ENCODE assay signal across 19 cellular contexts in the genomic region with DNA sequence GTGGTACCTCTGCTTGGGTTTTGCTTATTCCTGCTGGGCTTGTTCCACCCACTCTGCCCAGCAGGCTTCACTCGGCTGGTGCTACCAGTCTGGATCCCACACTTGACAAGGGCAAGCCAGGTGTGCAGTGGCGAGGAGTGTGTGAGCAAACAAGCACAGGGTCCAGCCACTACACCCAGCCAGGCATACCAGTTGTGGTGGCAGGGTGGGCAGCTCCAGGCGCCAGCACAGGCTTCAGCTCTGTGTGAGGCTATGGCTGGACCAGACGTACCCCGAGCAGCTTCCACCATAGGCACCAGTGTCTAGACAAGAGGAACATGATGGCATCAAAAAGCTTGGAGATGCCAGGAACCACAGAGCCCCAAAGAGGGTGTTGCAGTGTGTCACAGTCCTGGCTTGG.
A peak's percentile ranks its signal among the peaks of the same experiment; 100 is the strongest.
DNase-seq lines count a peak whose midpoint lies in the region; ATAC-seq, FAIRE-seq and TF ChIP-seq lines count a peak whose summit lies in the region.
"Had no signal": no experiment of that assay in that cellular context is flagged by ENCODE, and none has a peak within 500 bp of the region (broad histone marks: within the 10 kb centered on the region; RNA-seq: fewer than 3 reads in every experiment).

No MANE protein-coding gene starts in this region.

- H3K4me2 ChIP-seq in IMR-90 (ENCODE audit: low read depth, low read length) (no peak overlapping the region), mesenchymal stem cell (ENCODE audit: low read length, poor library complexity, severe bottlenecking) (no peak overlapping the region)

- H3K9me3 Mint-ChIP-seq in stimulated activated effector memory CD8-positive, alpha-beta T cell treated with anti-CD3 and anti-CD28 coated beads, Interleukin-12 subunit alpha, Interleukin-12 subunit beta, amount 100 ng/mL, for 72 hours = no peaks in the 10 kb centered on the region

- in situ Hi-C loops in IMR-90 (cut with MboI; ENCODE audit: low sequenced_read_pairs) = no loop called here

- H3K18ac ChIP-seq in IMR-90 (ENCODE audit: low read depth, low read length) (no peak overlapping the region), mesenchymal stem cell (ENCODE audit: low read depth in 1 of 2, low read length in 2 of 2) (peak overlapping the region in 1 of 2 experiments; percentile 18)

- no peaks in the 10 kb centered on the region for H3K79me1 ChIP-seq in IMR-90 (ENCODE audit: low read depth in 1 of 2, low read length in 2 of 2)
- H3K79me1 ChIP-seq in mesenchymal stem cell (replicated peaks; ENCODE audit: low read length, poor library complexity, severe bottlenecking) = no peaks in the 10 kb centered on the region

- H2BK20ac ChIP-seq in IMR-90 (ENCODE audit: low read depth, low read length) = no peak overlapping the region

- no TSS peak for BruUV-seq in IMR-90 (replicated peaks; lab: Mats Ljungman, UMichigan)

- H3K4me1 ChIP-seq in IMR-90 (ENCODE audit: control insufficient read depth, insufficient read depth, low read length) (peaks cover 2% of the 10 kb centered on the region; the same call in 1 of the 2 replicates), mesenchymal stem cell (ENCODE audit: control insufficient read depth, insufficient read depth, low read depth, low read length) (no peaks in the 10 kb centered on the region)

- H3K36me3 ChIP-seq in IMR-90 (ENCODE audit: control insufficient read depth, insufficient read depth, low read length) (no peaks in the 10 kb centered on the region), bronchial epithelial cell (ENCODE audit: control insufficient read depth, insufficient read depth, low read length) (no peaks in the 10 kb centered on the region), mesenchymal stem cell (ENCODE audit: control insufficient read depth in 1 of 2, insufficient read depth in 2 of 2, low read depth in 1 of 2, low read length in 2 of 2) (no peaks in the 10 kb centered on the region)

- H4K91ac ChIP-seq in IMR-90 (ENCODE audit: insufficient read depth, low read depth, low read length) (peak overlapping the region; percentile 52; the same call in 1 of the 2 replicates), mesenchymal stem cell (ENCODE audit: low read length) (peak overlapping the region; percentile 21)

- no peak overlapping the region for H3K4me3 Mint-ChIP-seq in stimulated activated effector memory CD8-positive, alpha-beta T cell treated with anti-CD3 and anti-CD28 coated beads, Interleukin-12 subunit alpha, Interleukin-12 subunit beta, amount 100 ng/mL, for 72 hours
- H3K4me3 Mint-ChIP-seq: CD4-positive, alpha-beta memory T cell had no signal

- intact Hi-C loops in IMR-90 (cut with micrococcal nuclease) = no loop called here

- no peaks in the 10 kb centered on the region for H3K4me1 Mint-ChIP-seq in stimulated activated effector memory CD8-positive, alpha-beta T cell treated with anti-CD3 and anti-CD28 coated beads, Interleukin-12 subunit alpha, Interleukin-12 subunit beta, amount 100 ng/mL, for 72 hours
- H3K4me1 Mint-ChIP-seq: CD4-positive, alpha-beta memory T cell had no signal

- peaks cover 2% of the 10 kb centered on the region; the same call in 1 of the 2 replicates for H3K9me1 ChIP-seq in IMR-90 (ENCODE audit: insufficient read depth, low read length)

- H2AK9ac ChIP-seq in IMR-90 (replicated peaks; ENCODE audit: low read depth, low read length, poor library complexity) = no peak overlapping the region

- POLR2A ChIA-PET in IMR-90 (lab: Charles Lee; ENCODE audit: unreplicated experiment) = no interaction called here

- no peak for TF ChIP-seq CTCF in IMR-90 (conservative IDR thresholded peaks at IDR 0.05; ENCODE audit: low read depth, low read length)
- no peak for TF ChIP-seq CTCF in bronchial epithelial cell (IDR thresholded peaks at IDR 0.05; ENCODE audit: insufficient read depth, low read length, severe bottlenecking)

- no peak overlapping the region for H2AFZ ChIP-seq in IMR-90 (replicated peaks; ENCODE audit: low read length, poor library complexity)
- H2AFZ ChIP-seq in mesenchymal stem cell (ENCODE audit: low read depth, low read length) = no peak overlapping the region
- H2AFZ ChIP-seq: GM23248 had no signal

- H3K9ac ChIP-seq in IMR-90 (ENCODE audit: low read depth, low read length) = no peak overlapping the region
- H3K9ac ChIP-seq in mesenchymal stem cell (ENCODE audit: low read length) = no peak overlapping the region
- H3K9ac ChIP-seq: GM23248 had no signal

- H3K27ac ChIP-seq in IMR-90 (ENCODE audit: insufficient read depth, low read length) = no peak overlapping the region
- no peak overlapping the region for H3K27ac ChIP-seq in mesenchymal stem cell (ENCODE audit: low read length, poor library complexity, severe bottlenecking)
- H3K27ac ChIP-seq: GM23248 had no signal

- FAIRE-seq in bronchial epithelial cell (lab: Jason Lieb, UNC) = peak; percentile 60
- FAIRE-seq: GM12891, GM18507, H1 had no signal

- H2BK15ac ChIP-seq in IMR-90 (ENCODE audit: low read depth, low read length) (peak overlapping the region; percentile 21; the same call in 1 of the 3 replicates), mesenchymal stem cell (ENCODE audit: low read depth, poor library complexity, severe bottlenecking) (no peak overlapping the region)

- no peaks in the 10 kb centered on the region for H4K20me1 ChIP-seq in IMR-90 (ENCODE audit: insufficient read depth, low read length)

- H3K27ac Mint-ChIP-seq in stimulated activated effector memory CD8-positive, alpha-beta T cell treated with anti-CD3 and anti-CD28 coated beads, Interleukin-12 subunit alpha, Interleukin-12 subunit beta, amount 100 ng/mL, for 72 hours = no peak overlapping the region
- H3K27ac Mint-ChIP-seq: CD4-positive, alpha-beta memory T cell had no signal

- H3K36me3 Mint-ChIP-seq in stimulated activated effector memory CD8-positive, alpha-beta T cell treated with anti-CD3 and anti-CD28 coated beads, Interleukin-12 subunit alpha, Interleukin-12 subunit beta, amount 100 ng/mL, for 72 hours = no peaks in the 10 kb centered on the region
- H3K36me3 Mint-ChIP-seq: CD4-positive, alpha-beta memory T cell had no signal

- DNase-seq in IMR-90 (no peak), bronchial epithelial cell (ENCODE audit: low read depth) (no peak), mesenchymal stem cell (no peak), SW 1271 (lab: John Stamatoyannopoulos, UW) (no peak)
- no peak for DNase-seq in stimulated activated effector memory CD8-positive, alpha-beta T cell treated with anti-CD3 and anti-CD28 coated beads, Interleukin-12 subunit alpha, Interleukin-12 subunit beta, amount 100 ng/mL, for 72 hours (ENCODE audit: low spot score in 2 of 2)
- DNase-seq: C1 segment of cervical spinal cord; Calu3; CD4-positive, alpha-beta memory T cell; COR-L47; DMS79 treated with DMSO at 0.1 percent for 48 hours; GF-D8; GM23248; H7; HCEC 1CT had no signal

- CTCF ChIA-PET in IMR-90 (lab: Yijun Ruan, JAX) = interaction anchor here (1.1 kb wide), 1 partner anchor 10 kb away, joined by 4 read pairs; no protein-coding TSS in a partner anchor

- H3K9me3 ChIP-seq in IMR-90 (ENCODE audit: control insufficient read depth, insufficient read depth, low read length) = no peaks in the 10 kb centered on the region; the same call in 1 of the 2 replicates
- no peaks in the 10 kb centered on the region for H3K9me3 ChIP-seq in mesenchymal stem cell (ENCODE audit: control insufficient read depth, low read length)

- dilution Hi-C loops in IMR-90 (cut with HindIII; ENCODE audit: low sequenced_read_pairs, unreplicated experiment) = no loop called here

- ATAC-seq in IMR-90 (ENCODE audit: low read depth) (no peak), HG03095 (IDR thresholded peaks at IDR 0.05; ENCODE audit: unreplicated experiment) (no peak), GM19397 (IDR thresholded peaks at IDR 0.05; ENCODE audit: unreplicated experiment) (no peak)
- peak; percentile 33 for ATAC-seq in stimulated activated effector memory CD8-positive, alpha-beta T cell treated with anti-CD3 and anti-CD28 coated beads, Interleukin-12 subunit alpha, Interleukin-12 subunit beta, amount 100 ng/mL, for 72 hours

- WGBS in IMR-90 (ENCODE audit: extremely low coverage in 2 of 2, insufficient read length in 1 of 2), 2 experiments = no CpG with 5 or more reads among the region's 5 CpGs
- 87% methylated on average over 5 of the region's 5 CpGs for WGBS in mesenchymal stem cell

- no peak overlapping the region for H3K56ac ChIP-seq in IMR-90 (ENCODE audit: extremely low read depth, insufficient read depth, low read length)

- no peaks in the 10 kb centered on the region for H3K27me3 ChIP-seq in IMR-90 (ENCODE audit: control insufficient read depth, insufficient read depth, low read length)
- no peaks in the 10 kb centered on the region for H3K27me3 ChIP-seq in bronchial epithelial cell (ENCODE audit: control insufficient read depth, insufficient read depth, low read length)
- no peaks in the 10 kb centered on the region for H3K27me3 ChIP-seq in mesenchymal stem cell (ENCODE audit: control insufficient read depth in 1 of 2, insufficient read depth in 1 of 2, low read length in 2 of 2)

- TF ChIP-seq RAD21 in IMR-90 (IDR thresholded peaks at IDR 0.05; ENCODE audit: low read length) = no peak

- no peak for TF ChIP-seq POLR2A in IMR-90 (IDR thresholded peaks at IDR 0.05; ENCODE audit: low read depth, low read length)

- no peak overlapping the region for H3K4ac ChIP-seq in IMR-90 (ENCODE audit: low read depth, low read length)
- H3K4ac ChIP-seq in mesenchymal stem cell (ENCODE audit: low read depth in 1 of 2, low read length in 2 of 2) = no peak overlapping the region

- H4K8ac ChIP-seq in IMR-90 (ENCODE audit: low read depth in 2 of 2, low read length in 2 of 2) (no peak overlapping the region), mesenchymal stem cell (ENCODE audit: low read length) (no peak overlapping the region)

- no peak overlapping the region for H3K14ac ChIP-seq in IMR-90 (replicated peaks; ENCODE audit: low read depth, low read length)
- H3K14ac ChIP-seq in mesenchymal stem cell (ENCODE audit: low read length in 2 of 2) = peak overlapping the region in 1 of 2 experiments; percentile 9

- H2AK5ac ChIP-seq in IMR-90 (ENCODE audit: low read depth, low read length) (peak overlapping the region; percentile 48), mesenchymal stem cell (ENCODE audit: low read length, severe bottlenecking) (no peak overlapping the region)

- no peak overlapping the region; the same call in 1 of the 2 replicates for H4K5ac ChIP-seq in IMR-90 (ENCODE audit: low read depth, low read length)

- H2BK12ac ChIP-seq in mesenchymal stem cell (ENCODE audit: low read length in 2 of 2) = no peak overlapping the region

- H3K4me3 ChIP-seq in IMR-90 (ENCODE audit: insufficient read depth, low read depth, low read length) (no peak overlapping the region), bronchial epithelial cell (ENCODE audit: low read depth, low read length) (no peak overlapping the region), mesenchymal stem cell (ENCODE audit: insufficient read depth in 1 of 2, low read depth in 1 of 2, low read length in 2 of 2) (no peak overlapping the region)
- H3K4me3 ChIP-seq: GM23248 had no signal

- no peak overlapping the region for H3K23ac ChIP-seq in IMR-90 (ENCODE audit: low read depth, low read length)
- no peak overlapping the region for H3K23ac ChIP-seq in mesenchymal stem cell (ENCODE audit: low read length in 2 of 2)

- H2BK5ac ChIP-seq in IMR-90 (ENCODE audit: low read depth, low read length, poor library complexity, severe bottlenecking) (peak overlapping the region; percentile 24), mesenchymal stem cell (ENCODE audit: low read depth, low read length, poor library complexity, severe bottlenecking) (no peak overlapping the region)

- H2BK120ac ChIP-seq in IMR-90 (ENCODE audit: low read depth, low read length) = no peak overlapping the region
- no peak overlapping the region for H2BK120ac ChIP-seq in mesenchymal stem cell (ENCODE audit: low read depth, low read length)
